ENCODE assay signal across 1 cellular context in the genomic region with DNA sequence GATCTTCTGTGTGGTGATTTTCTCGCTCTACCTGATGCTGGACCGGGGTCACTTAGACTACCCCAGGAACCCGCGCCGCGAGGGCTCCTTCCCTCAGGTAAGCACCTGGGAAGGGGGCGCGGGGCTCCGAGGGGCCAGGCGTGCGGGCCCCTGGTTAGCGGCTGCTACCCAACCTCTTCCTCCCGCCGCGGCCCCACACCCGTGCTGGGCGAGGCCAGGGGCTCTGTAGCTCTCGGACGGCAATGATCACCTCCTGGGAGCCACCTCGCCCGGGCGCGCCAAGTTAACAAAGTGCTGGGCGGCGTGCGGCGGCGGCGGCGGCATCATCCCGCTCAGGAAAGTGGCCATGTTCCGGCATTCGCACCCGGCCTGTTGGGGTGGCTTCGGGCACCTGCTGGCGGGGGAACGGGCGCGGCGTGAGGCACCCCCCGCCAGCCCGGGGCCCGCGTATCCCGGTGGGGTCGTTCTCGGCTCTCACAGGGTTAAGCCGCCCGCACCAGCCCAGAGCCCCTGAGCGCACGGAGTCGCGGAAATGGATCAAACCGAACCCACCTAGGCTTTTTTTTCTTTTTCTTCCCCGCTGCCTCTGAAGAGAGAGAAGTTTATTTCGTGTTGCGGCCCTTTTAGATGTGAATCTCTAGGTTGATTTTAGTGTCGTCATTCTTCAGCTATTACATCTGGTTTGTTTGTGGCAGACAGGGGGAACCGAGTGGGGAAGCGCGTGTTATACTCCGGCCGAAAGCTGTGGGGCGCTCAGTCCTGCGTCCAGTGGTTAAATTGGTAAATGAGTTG.
A peak's percentile ranks its signal among the peaks of the same experiment; 100 is the strongest.
TF ChIP-seq lines count a peak whose summit lies in the region.

No MANE protein-coding gene starts in this region.

TF ChIP-seq in GM12878, 131 proteins besides CTCF, POLR2A, EP300 and RAD21 (continued from another document):
- TF ChIP-seq, protein P1, sequence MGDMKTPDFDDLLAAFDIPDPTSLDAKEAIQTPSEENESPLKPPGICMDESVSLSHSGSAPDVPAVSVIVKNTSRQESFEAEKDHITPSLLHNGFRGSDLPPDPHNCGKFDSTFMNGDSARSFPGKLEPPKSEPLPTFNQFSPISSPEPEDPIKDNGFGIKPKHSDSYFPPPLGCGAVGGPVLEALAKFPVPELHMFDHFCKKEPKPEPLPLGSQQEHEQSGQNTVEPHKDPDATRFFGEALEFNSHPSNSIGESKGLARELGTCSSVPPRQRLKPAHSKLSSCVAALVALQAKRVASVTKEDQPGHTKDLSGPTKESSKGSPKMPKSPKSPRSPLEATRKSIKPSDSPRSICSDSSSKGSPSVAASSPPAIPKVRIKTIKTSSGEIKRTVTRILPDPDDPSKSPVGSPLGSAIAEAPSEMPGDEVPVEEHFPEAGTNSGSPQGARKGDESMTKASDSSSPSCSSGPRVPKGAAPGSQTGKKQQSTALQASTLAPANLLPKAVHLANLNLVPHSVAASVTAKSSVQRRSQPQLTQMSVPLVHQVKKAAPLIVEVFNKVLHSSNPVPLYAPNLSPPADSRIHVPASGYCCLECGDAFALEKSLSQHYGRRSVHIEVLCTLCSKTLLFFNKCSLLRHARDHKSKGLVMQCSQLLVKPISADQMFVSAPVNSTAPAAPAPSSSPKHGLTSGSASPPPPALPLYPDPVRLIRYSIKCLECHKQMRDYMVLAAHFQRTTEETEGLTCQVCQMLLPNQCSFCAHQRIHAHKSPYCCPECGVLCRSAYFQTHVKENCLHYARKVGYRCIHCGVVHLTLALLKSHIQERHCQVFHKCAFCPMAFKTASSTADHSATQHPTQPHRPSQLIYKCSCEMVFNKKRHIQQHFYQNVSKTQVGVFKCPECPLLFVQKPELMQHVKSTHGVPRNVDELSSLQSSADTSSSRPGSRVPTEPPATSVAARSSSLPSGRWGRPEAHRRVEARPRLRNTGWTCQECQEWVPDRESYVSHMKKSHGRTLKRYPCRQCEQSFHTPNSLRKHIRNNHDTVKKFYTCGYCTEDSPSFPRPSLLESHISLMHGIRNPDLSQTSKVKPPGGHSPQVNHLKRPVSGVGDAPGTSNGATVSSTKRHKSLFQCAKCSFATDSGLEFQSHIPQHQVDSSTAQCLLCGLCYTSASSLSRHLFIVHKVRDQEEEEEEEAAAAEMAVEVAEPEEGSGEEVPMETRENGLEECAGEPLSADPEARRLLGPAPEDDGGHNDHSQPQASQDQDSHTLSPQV (IDR thresholded peaks at IDR 0.05), result no peak
- peak in 1 of 2 experiments; percentile 11; a peak in 1 of 4 replicates for TF ChIP-seq BHLHE40 (IDR thresholded peaks at IDR 0.05; ENCODE audit: borderline replicate concordance in 1 of 2, low read depth in 2 of 2, low read length in 1 of 2)
- TF ChIP-seq, protein P2, sequence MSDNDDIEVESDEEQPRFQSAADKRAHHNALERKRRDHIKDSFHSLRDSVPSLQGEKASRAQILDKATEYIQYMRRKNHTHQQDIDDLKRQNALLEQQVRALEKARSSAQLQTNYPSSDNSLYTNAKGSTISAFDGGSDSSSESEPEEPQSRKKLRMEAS (IDR thresholded peaks at IDR 0.05; ENCODE audit: low read depth, low read length), result no peak
- TF ChIP-seq, protein P3, sequence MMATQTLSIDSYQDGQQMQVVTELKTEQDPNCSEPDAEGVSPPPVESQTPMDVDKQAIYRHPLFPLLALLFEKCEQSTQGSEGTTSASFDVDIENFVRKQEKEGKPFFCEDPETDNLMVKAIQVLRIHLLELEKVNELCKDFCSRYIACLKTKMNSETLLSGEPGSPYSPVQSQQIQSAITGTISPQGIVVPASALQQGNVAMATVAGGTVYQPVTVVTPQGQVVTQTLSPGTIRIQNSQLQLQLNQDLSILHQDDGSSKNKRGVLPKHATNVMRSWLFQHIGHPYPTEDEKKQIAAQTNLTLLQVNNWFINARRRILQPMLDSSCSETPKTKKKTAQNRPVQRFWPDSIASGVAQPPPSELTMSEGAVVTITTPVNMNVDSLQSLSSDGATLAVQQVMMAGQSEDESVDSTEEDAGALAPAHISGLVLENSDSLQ (IDR thresholded peaks at IDR 0.05), result no peak
- no peak for TF ChIP-seq EED (IDR thresholded peaks at IDR 0.05; ENCODE audit: low read depth)
- TF ChIP-seq, protein P4, sequence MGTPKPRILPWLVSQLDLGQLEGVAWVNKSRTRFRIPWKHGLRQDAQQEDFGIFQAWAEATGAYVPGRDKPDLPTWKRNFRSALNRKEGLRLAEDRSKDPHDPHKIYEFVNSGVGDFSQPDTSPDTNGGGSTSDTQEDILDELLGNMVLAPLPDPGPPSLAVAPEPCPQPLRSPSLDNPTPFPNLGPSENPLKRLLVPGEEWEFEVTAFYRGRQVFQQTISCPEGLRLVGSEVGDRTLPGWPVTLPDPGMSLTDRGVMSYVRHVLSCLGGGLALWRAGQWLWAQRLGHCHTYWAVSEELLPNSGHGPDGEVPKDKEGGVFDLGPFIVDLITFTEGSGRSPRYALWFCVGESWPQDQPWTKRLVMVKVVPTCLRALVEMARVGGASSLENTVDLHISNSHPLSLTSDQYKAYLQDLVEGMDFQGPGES (IDR thresholded peaks at IDR 0.05), result no peak
- TF ChIP-seq HDGF (IDR thresholded peaks at IDR 0.05), result no peak
- no peak for TF ChIP-seq STAT1 (conservative IDR thresholded peaks at IDR 0.05)
- no peak for TF ChIP-seq POLR2AphosphoS5 (IDR thresholded peaks at IDR 0.05; ENCODE audit: low read length)
- no peak; the same call in 1 of the 2 replicates for TF ChIP-seq IKZF1 (conservative IDR thresholded peaks at IDR 0.05)
- TF ChIP-seq, protein P5, sequence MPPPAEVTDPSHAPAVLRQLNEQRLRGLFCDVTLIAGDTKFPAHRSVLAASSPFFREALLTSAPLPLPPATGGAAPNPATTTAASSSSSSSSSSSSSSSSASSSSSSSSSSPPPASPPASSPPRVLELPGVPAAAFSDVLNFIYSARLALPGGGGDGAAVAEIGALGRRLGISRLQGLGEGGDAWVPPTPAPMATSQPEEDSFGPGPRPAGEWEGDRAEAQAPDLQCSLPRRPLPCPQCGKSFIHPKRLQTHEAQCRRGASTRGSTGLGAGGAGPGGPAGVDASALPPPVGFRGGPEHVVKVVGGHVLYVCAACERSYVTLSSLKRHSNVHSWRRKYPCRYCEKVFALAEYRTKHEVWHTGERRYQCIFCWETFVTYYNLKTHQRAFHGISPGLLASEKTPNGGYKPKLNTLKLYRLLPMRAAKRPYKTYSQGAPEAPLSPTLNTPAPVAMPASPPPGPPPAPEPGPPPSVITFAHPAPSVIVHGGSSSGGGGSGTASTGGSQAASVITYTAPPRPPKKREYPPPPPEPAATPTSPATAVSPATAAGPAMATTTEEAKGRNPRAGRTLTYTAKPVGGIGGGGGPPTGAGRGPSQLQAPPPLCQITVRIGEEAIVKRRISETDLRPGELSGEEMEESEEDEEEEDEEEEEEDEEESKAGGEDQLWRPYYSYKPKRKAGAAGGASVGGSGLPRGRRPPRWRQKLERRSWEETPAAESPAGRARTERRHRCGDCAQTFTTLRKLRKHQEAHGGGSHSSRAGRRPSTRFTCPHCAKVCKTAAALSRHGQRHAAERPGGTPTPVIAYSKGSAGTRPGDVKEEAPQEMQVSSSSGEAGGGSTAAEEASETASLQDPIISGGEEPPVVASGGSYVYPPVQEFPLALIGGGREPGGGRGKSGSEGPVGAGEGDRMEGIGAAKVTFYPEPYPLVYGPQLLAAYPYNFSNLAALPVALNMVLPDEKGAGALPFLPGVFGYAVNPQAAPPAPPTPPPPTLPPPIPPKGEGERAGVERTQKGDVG (CRISPR knock-in tag; IDR thresholded peaks at IDR 0.05), result no peak
- TF ChIP-seq, protein P6, sequence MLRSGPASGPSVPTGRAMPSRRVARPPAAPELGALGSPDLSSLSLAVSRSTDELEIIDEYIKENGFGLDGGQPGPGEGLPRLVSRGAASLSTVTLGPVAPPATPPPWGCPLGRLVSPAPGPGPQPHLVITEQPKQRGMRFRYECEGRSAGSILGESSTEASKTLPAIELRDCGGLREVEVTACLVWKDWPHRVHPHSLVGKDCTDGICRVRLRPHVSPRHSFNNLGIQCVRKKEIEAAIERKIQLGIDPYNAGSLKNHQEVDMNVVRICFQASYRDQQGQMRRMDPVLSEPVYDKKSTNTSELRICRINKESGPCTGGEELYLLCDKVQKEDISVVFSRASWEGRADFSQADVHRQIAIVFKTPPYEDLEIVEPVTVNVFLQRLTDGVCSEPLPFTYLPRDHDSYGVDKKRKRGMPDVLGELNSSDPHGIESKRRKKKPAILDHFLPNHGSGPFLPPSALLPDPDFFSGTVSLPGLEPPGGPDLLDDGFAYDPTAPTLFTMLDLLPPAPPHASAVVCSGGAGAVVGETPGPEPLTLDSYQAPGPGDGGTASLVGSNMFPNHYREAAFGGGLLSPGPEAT (IDR thresholded peaks at IDR 0.05; ENCODE audit: low read depth), result 0 out of 2 replicates have a peak, but pooled peaks have one; percentile 21
- TF ChIP-seq HDAC2 (IDR thresholded peaks at IDR 0.05), result no peak
- peak; percentile 64 for TF ChIP-seq CREB1 (IDR thresholded peaks at IDR 0.05; ENCODE audit: low read depth)
- no peak for TF ChIP-seq NRF1 (conservative IDR thresholded peaks at IDR 0.05; ENCODE audit: low read depth, low read length)
- TF ChIP-seq STAT3 (IDR thresholded peaks at IDR 0.05; ENCODE audit: low read depth, low read length), result no peak
